In genomic region chr2:236545814-236546480, GRCh38 we compare ENCODE assay signal across 10 cellular contexts. TPM values are rescaled to one million over a fixed set of nuclear protein-coding genes. Genes with fewer than 3 reads are reported as not detected.
A peak's percentile ranks its signal among the peaks of the same experiment; 100 is the strongest.
DNase-seq lines count a peak whose midpoint lies in the region; ATAC-seq and FAIRE-seq lines count a peak whose summit lies in the region.
"Had no signal": no experiment of that assay in that cellular context is flagged by ENCODE, and none has a peak within 500 bp of the region (broad histone marks: within the 10 kb centered on the region; RNA-seq: fewer than 3 reads in every experiment).

No MANE protein-coding gene starts in this region.

- H3K4me1 ChIP-seq in thymus (ENCODE audit: control insufficient read depth, insufficient read depth, low read length): peaks cover 34% of the 10 kb centered on the region

- H3K4me3 Mint-ChIP-seq in activated naive CD4-positive, alpha-beta T cell treated with anti-CD3 and anti-CD28 coated beads, Interleukin-2, amount 50 U/mL, for 24 hours: peak overlapping the region; percentile 83
- H3K4me3 Mint-ChIP-seq in T-helper 17 cell: peak overlapping the region; percentile 80

- peak overlapping the region; percentile 97 for H3K27ac Mint-ChIP-seq in activated naive CD4-positive, alpha-beta T cell treated with anti-CD3 and anti-CD28 coated beads, Interleukin-2, amount 50 U/mL, for 24 hours
- H3K27ac Mint-ChIP-seq in T-helper 17 cell: peak overlapping the region; percentile 94

- no peaks in the 10 kb centered on the region for H3K27me3 ChIP-seq in thymus (ENCODE audit: control insufficient read depth, insufficient read depth)
- H3K27me3 ChIP-seq: MG63 had no signal

- no peaks in the 10 kb centered on the region for H3K9me3 Mint-ChIP-seq in activated naive CD4-positive, alpha-beta T cell treated with anti-CD3 and anti-CD28 coated beads, Interleukin-2, amount 50 U/mL, for 24 hours

- H3K9me3 ChIP-seq in T-helper 17 cell (ENCODE audit: control insufficient read depth, low read length, poor library complexity, severe bottlenecking) (no peaks in the 10 kb centered on the region), thymus (ENCODE audit: control insufficient read depth) (no peaks in the 10 kb centered on the region)
- H3K9me3 ChIP-seq: MG63 had no signal

- DNase-seq in activated naive CD4-positive, alpha-beta T cell treated with anti-CD3 and anti-CD28 coated beads, Interleukin-2, amount 50 U/mL, for 16 hours: no peak
- DNase-seq in T-helper 17 cell: no peak
- no peak for DNase-seq in urothelium cell line (ENCODE audit: low spot score)
- DNase-seq in NCI-H2029 treated with DMSO at 0.1 percent for 48 hours (lab: John Stamatoyannopoulos, UW): no peak
- no peak for DNase-seq in EL
- DNase-seq: MG63 had no signal

- FAIRE-seq in urothelium cell line (lab: Jason Lieb, UNC): no peak

- no peaks in the 10 kb centered on the region for H3K36me3 ChIP-seq in thymus (ENCODE audit: control insufficient read depth, insufficient read depth)
- H3K36me3 ChIP-seq: MG63 had no signal

- 5% methylated on average over 13 of the region's 13 CpGs for WGBS in thymus

- H3K4me1 Mint-ChIP-seq in activated naive CD4-positive, alpha-beta T cell treated with anti-CD3 and anti-CD28 coated beads, Interleukin-2, amount 50 U/mL, for 24 hours: peaks cover 96% of the 10 kb centered on the region
- H3K4me1 Mint-ChIP-seq in T-helper 17 cell: peaks cover 72% of the 10 kb centered on the region

- H3K4me3 ChIP-seq in thymus (ENCODE audit: low read length): no peak overlapping the region
- H3K4me3 ChIP-seq: MG63 had no signal

- peak overlapping the region; percentile 85 for H3K27ac ChIP-seq in thymus (ENCODE audit: low read depth)
- H3K27ac ChIP-seq: C4-2B had no signal

- ATAC-seq in HG02981 (IDR thresholded peaks at IDR 0.05; ENCODE audit: unreplicated experiment) (peak; percentile 63), T-helper 17 cell (peak; percentile 72)

- H3K36me3 Mint-ChIP-seq in activated naive CD4-positive, alpha-beta T cell treated with anti-CD3 and anti-CD28 coated beads, Interleukin-2, amount 50 U/mL, for 24 hours: peaks cover 24% of the 10 kb centered on the region
- H3K36me3 Mint-ChIP-seq in T-helper 17 cell (ENCODE audit: low read depth): peaks cover 6% of the 10 kb centered on the region

- H3K27me3 Mint-ChIP-seq in activated naive CD4-positive, alpha-beta T cell treated with anti-CD3 and anti-CD28 coated beads, Interleukin-2, amount 50 U/mL, for 24 hours: no peaks in the 10 kb centered on the region
- H3K27me3 Mint-ChIP-seq in T-helper 17 cell: no peaks in the 10 kb centered on the region

RNA-seq across cellular contexts. Expression of gene ACKR3, which starts 23.7 kb away (rescaled TPM):
- total RNA-seq in T-helper 17 cell: 1 to 10 TPM; 1.3 to 2.3 TPM
- polyA plus RNA-seq in thymus: 13.9 TPM
